ENCODE assay signal across 23 cellular contexts in genomic region chr6:95543798-95544197, GRCh38. TPM values are rescaled to one million over a fixed set of nuclear protein-coding genes. Genes with fewer than 3 reads are reported as not detected.
DNase-seq lines count a peak whose midpoint lies in the region; ATAC-seq and TF ChIP-seq lines count a peak whose summit lies in the region.
"Had no signal": no experiment of that assay in that cellular context is flagged by ENCODE, and none has a peak within 500 bp of the region (broad histone marks: within the 10 kb centered on the region; RNA-seq: fewer than 3 reads in every experiment).

No MANE protein-coding gene starts in this region.

- no peak overlapping the region for H3K9ac ChIP-seq in HCT116 (ENCODE audit: low read length)

- H3K79me2 ChIP-seq in HCT116 (ENCODE audit: insufficient read depth, low read length) = no peaks in the 10 kb centered on the region

- H3K4me3 ChIP-seq in HCT116 (replicated peaks in 1 of 2; ENCODE audit: low read depth in 1 of 2, low read length in 2 of 2) = no peak overlapping the region
- no peak overlapping the region for H3K4me3 ChIP-seq in gastrocnemius medialis
- H3K4me3 ChIP-seq in thyroid gland (replicated peaks in 1 of 3) = no peak overlapping the region
- H3K4me3 ChIP-seq: cardiac muscle cell, smooth muscle cell, thoracic aorta had no signal

- CTCF ChIA-PET in HCT116 (lab: Charles Lee) = no interaction called here

- no peaks in the 10 kb centered on the region for H3K9me2 ChIP-seq in HCT116 (ENCODE audit: insufficient read depth)

- H3K9me3 ChIP-seq in HCT116 (ENCODE audit: control insufficient read depth in 1 of 2, insufficient read depth in 1 of 2, low read depth in 1 of 2, low read length in 2 of 2) = no peaks in the 10 kb centered on the region
- H3K9me3 ChIP-seq in gastrocnemius medialis = no peaks in the 10 kb centered on the region
- H3K9me3 ChIP-seq in thyroid gland = no peaks in the 10 kb centered on the region
- H3K9me3 ChIP-seq: thoracic aorta had no signal

- no peak overlapping the region for H3K27ac ChIP-seq in HCT116 (ENCODE audit: low read depth, low read length)
- peak overlapping the region in 3 of 4 donors; percentile 61 to 67 (median 62) for H3K27ac ChIP-seq in gastrocnemius medialis
- no peak overlapping the region for H3K27ac ChIP-seq in thyroid gland
- H3K27ac ChIP-seq: cardiac muscle cell, thoracic aorta had no signal

- H3K36me3 ChIP-seq in HCT116 (ENCODE audit: control insufficient read depth in 1 of 2, insufficient read depth in 2 of 2, low read length in 2 of 2) (no peaks in the 10 kb centered on the region), gastrocnemius medialis (no peaks in the 10 kb centered on the region), thyroid gland (no peaks in the 10 kb centered on the region)
- H3K36me3 ChIP-seq: cardiac muscle cell, thoracic aorta had no signal

- no peak for DNase-seq in HCT116 (ENCODE audit: low read depth, low spot score)
- peak; percentile 14 for DNase-seq in SK-MEL-5 (ENCODE audit: low read depth, low spot score)
- DNase-seq in Right ventricle myocardium superior = no peak
- DNase-seq in gastrocnemius medialis = no peak
- no peak for DNase-seq in thyroid gland
- DNase-seq: activated B cell treated with CpG ODN at 0.5 μM for 24 hours; activated CD4-positive, alpha-beta T cell treated with anti-CD3 and anti-CD28 coated beads, Interleukin-2, amount 50 U/mL, for 48 hours; activated CD8-positive, alpha-beta memory T cell treated with anti-CD3 and anti-CD28 coated beads, Interleukin-2, amount 50 U/mL, for 4 hours; activated naive CD4-positive, alpha-beta T cell treated with anti-CD3 and anti-CD28 coated beads, Interleukin-2, amount 50 U/mL, for 16 hours; CD4-positive, alpha-beta T cell; dermis blood vessel endothelial cell; DMS153; KG1; MV-4-11; NCI-H524; occipital lobe; RPMI8226; stimulated activated naive B cell treated with anti-CD40 and anti-IgM and Interleukin-4, amounts not matched to agents 10 μg/mL and 1 μg/mL and 100 μg/mL, for 72 hours had no signal

- BruUV-seq in HCT116 (replicated peaks; lab: Mats Ljungman, UMichigan) = no TSS peak

- POLR2A ChIA-PET in HCT116 (lab: Charles Lee) = no interaction called here

- TF ChIP-seq CTCF in HCT116 (IDR thresholded peaks at IDR 0.05 in 2 of 3, conservative IDR thresholded peaks at IDR 0.05 in 1 of 3; ENCODE audit: borderline replicate concordance in 1 of 3, insufficient read depth in 1 of 3, low read depth in 2 of 3, low read length in 2 of 3) (peak in 2 of 3 experiments; percentile 28 to 42; a peak in 3 of 6 replicates), gastrocnemius medialis (IDR thresholded peaks at IDR 0.05 in 4 of 5, conservative IDR thresholded peaks at IDR 0.05 in 1 of 5) (no peak), thyroid gland (IDR thresholded peaks at IDR 0.05) (no peak)

- H4K20me1 ChIP-seq in HCT116 (ENCODE audit: insufficient read depth) = no peaks in the 10 kb centered on the region

- TF ChIP-seq POLR2A in HCT116 (IDR thresholded peaks at IDR 0.05; ENCODE audit: borderline replicate concordance, extremely low read depth, insufficient read depth, insufficient read length) (no peak), gastrocnemius medialis (IDR thresholded peaks at IDR 0.05) (no peak), thyroid gland (IDR thresholded peaks at IDR 0.05) (no peak)

- TF ChIP-seq RAD21 in HCT116 (IDR thresholded peaks at IDR 0.05; ENCODE audit: low read depth) = no peak

- 77 to 80% methylated on average over 1 of the region's 1 CpG for WGBS in thyroid gland, 2 donors

- no peaks in the 10 kb centered on the region for H3K27me3 ChIP-seq in HCT116 (ENCODE audit: insufficient read depth, low read length)
- no peaks in the 10 kb centered on the region for H3K27me3 ChIP-seq in gastrocnemius medialis
- no peaks in the 10 kb centered on the region for H3K27me3 ChIP-seq in thyroid gland
- H3K27me3 ChIP-seq: cardiac muscle cell had no signal

- ATAC-seq in HCT116 (peak; percentile 34; the same call in 1 of the 2 replicates), Right ventricle myocardium superior (ENCODE audit: poor library complexity) (peak; percentile 72), gastrocnemius medialis (peak; percentile 39 to 51), HG03378 (IDR thresholded peaks at IDR 0.05; ENCODE audit: unreplicated experiment) (no peak), HG02678 (IDR thresholded peaks at IDR 0.05; ENCODE audit: unreplicated experiment) (no peak)
- ATAC-seq: stimulated activated naive B cell treated with anti-CD40 and anti-IgM and Interleukin-4, amounts not matched to agents 10 μg/mL and 1 μg/mL and 100 μg/mL, for 72 hours had no signal

- H2AFZ ChIP-seq in HCT116 (ENCODE audit: low read depth, low read length, poor library complexity, severe bottlenecking) = no peak overlapping the region

- H3K4me1 ChIP-seq in HCT116 (ENCODE audit: control insufficient read depth in 1 of 2, insufficient read depth in 2 of 2, low read length in 2 of 2) (no peaks in the 10 kb centered on the region), gastrocnemius medialis (peaks cover 0 to 17% of the 10 kb centered on the region in 2 donors), thyroid gland (no peaks in the 10 kb centered on the region)

- in situ Hi-C loops in SK-MEL-5 (cut with HindIII; ENCODE audit: low pct_unique_long_range_greater_than_20kb, low sequenced_read_pairs) (no loop called here), gastrocnemius medialis (cut with MboI; ENCODE audit: low sequenced_read_pairs in 4 of 4) (no loop called here)

- intact Hi-C loops in HCT116 (cut with micrococcal nuclease) (no loop called here), Right ventricle myocardium superior (cut with DNase I) (no loop called here), gastrocnemius medialis (cut with DNase I; ENCODE audit: low total_unique reads) (no loop called here), thyroid gland (cut with DNase I) (no loop called here)

- H3K4me2 ChIP-seq in HCT116 (ENCODE audit: low read length) = no peak overlapping the region
- H3K4me2 ChIP-seq: smooth muscle cell had no signal

- RAD21 ChIA-PET in HCT116 (lab: Charles Lee; ENCODE audit: low non-redundant PET in 1 of 2, low total read pairs in 2 of 2, uncharacterized antibody in 2 of 2, unreplicated experiment in 2 of 2) = no interaction called here

TF ChIP-seq in HCT116, 20 proteins besides CTCF, POLR2A, EP300 and RAD21:
- no peak for TF ChIP-seq SP1 (IDR thresholded peaks at IDR 0.05; ENCODE audit: low read depth)
- TF ChIP-seq ZNF274 (IDR thresholded peaks at IDR 0.05; ENCODE audit: low read depth, low read length) = no peak
- no peak for TF ChIP-seq CBX3 (IDR thresholded peaks at IDR 0.05; ENCODE audit: low read depth)
- no peak for TF ChIP-seq EGR1 (IDR thresholded peaks at IDR 0.05; ENCODE audit: low read depth)
- TF ChIP-seq YY1 (IDR thresholded peaks at IDR 0.05; ENCODE audit: extremely low read depth, insufficient replicate concordance, low read depth, low read length) = no peak
- no peak for TF ChIP-seq REST (IDR thresholded peaks at IDR 0.05; ENCODE audit: low read depth)
- TF ChIP-seq, protein P1, sequence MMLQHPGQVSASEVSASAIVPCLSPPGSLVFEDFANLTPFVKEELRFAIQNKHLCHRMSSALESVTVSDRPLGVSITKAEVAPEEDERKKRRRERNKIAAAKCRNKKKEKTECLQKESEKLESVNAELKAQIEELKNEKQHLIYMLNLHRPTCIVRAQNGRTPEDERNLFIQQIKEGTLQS (IDR thresholded peaks at IDR 0.05) = no peak
- no peak for TF ChIP-seq EZH2 (IDR thresholded peaks at IDR 0.05)
- TF ChIP-seq EZH2phosphoT487 (IDR thresholded peaks at IDR 0.05; ENCODE audit: borderline replicate concordance) = no peak
- no peak for TF ChIP-seq POLR2AphosphoS5 (IDR thresholded peaks at IDR 0.05; ENCODE audit: low read depth, low read length)
- TF ChIP-seq JUND (IDR thresholded peaks at IDR 0.05) = no peak
- TF ChIP-seq CEBPB (IDR thresholded peaks at IDR 0.05; ENCODE audit: low read depth) = no peak

RNA-seq across cellular contexts. Expression of gene MANEA, which starts 33.5 kb away (rescaled TPM):
- total RNA-seq in HCT116 (2021; ENCODE audit: unreplicated experiment) = 13.9 TPM
- polyA plus RNA-seq in HCT116 (2012) = 1.8 and 2.0 TPM in 2 replicates
- total RNA-seq in SK-MEL-5 (2014; rRNA removed; shearing (Covaris generic)) = 10.6 TPM in 2 replicates
- 7.2 and 10.4 TPM in 2 replicates for polyA plus RNA-seq in SK-MEL-5 (2015; cell fraction: cytosol; rRNA removed)
- 6.2 and 7.3 TPM in 2 replicates for polyA plus RNA-seq in SK-MEL-5 (2015; cell fraction: nucleus; rRNA removed)
- total RNA-seq in Right ventricle myocardium superior = 5.2 TPM
- total RNA-seq in gastrocnemius medialis = 1 to 10 TPM; 1.7 to 4.5 (median 2.8) TPM
- total RNA-seq in thyroid gland = 10 to 100 TPM in 3 of 4 donors, 1 to 10 TPM in 1; 9.6 to 13.6 (median 12.6) TPM

Comparison
In these comparisons a context has a peak if more than half of its experiments do, and no peak if none do; other contexts are left out.
1. ATAC-seq: peak in HCT116 (single experiment), Right ventricle myocardium superior (single experiment) and gastrocnemius medialis (2 of 2); none in HG03378 (single experiment) and HG02678 (single experiment).
2. H3K27ac ChIP-seq: peak in gastrocnemius medialis (3 of 4); none in HCT116 (single experiment) and thyroid gland (0 of 3).
3. CTCF ChIP-seq: peak in HCT116 (2 of 3); none in gastrocnemius medialis (0 of 5) and thyroid gland (0 of 6).